Comparison of ENCODE assay signal across 8 cellular contexts in the genomic region with DNA sequence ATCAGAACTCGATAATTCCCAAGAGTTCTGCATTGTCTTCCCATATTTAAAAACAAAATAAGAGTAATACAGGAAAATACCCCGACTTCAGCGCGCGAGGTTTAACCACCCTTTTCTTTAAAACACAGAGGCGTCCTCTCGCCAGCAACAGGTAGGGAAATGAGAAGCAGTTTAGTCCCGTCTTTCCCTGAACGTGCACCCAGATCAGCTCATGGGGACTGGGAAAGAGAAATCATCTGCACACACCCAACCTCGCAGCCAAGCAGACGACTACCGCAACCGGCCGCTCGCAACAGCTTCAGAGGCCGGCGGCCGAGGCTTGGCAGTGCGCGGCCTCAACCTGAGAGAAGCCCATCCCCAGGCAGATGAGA. TPM values are rescaled to one million over a fixed set of nuclear protein-coding genes. Genes with fewer than 3 reads are reported as not detected.
A peak's percentile ranks its signal among the peaks of the same experiment; 100 is the strongest.
DNase-seq lines count a peak whose midpoint lies in the region; ATAC-seq, FAIRE-seq and TF ChIP-seq lines count a peak whose summit lies in the region.

No MANE protein-coding gene starts in this region.

- no peak for ATAC-seq in natural killer cell treated with Interleukin-12 subunit alpha and Interleukin-12 subunit beta and Interleukin-15 and Interleukin-18, amount 100 ng/mL, for 72 hours
- ATAC-seq in HG03520 (IDR thresholded peaks at IDR 0.05; ENCODE audit: unreplicated experiment) (no peak), GM19463 (IDR thresholded peaks at IDR 0.05; ENCODE audit: unreplicated experiment) (no peak)

- peak overlapping the region; percentile 98 for H3K4me3 ChIP-seq in ectodermal cell (ENCODE audit: insufficient read depth, low read depth, low read length)

- H3K36me3 ChIP-seq in ectodermal cell (ENCODE audit: control insufficient read depth, insufficient read depth, low read length), result no peaks in the 10 kb centered on the region

- WGBS in ectodermal cell, 2 experiments, result 0% methylated on average over 19 of the region's 20 CpGs

- no peaks in the 10 kb centered on the region for H3K9me3 Mint-ChIP-seq in natural killer cell treated with Interleukin-12 subunit alpha and Interleukin-12 subunit beta and Interleukin-15 and Interleukin-18, amount 100 ng/mL, for 72 hours

- peak overlapping the region; percentile 93 to 98 for H3K27ac Mint-ChIP-seq in natural killer cell treated with Interleukin-12 subunit alpha and Interleukin-12 subunit beta and Interleukin-15 and Interleukin-18, amount 100 ng/mL, for 72 hours

- no peaks in the 10 kb centered on the region for H3K9me3 ChIP-seq in ectodermal cell (ENCODE audit: control insufficient read depth, low read length)

- peaks cover 26 to 31% of the 10 kb centered on the region in 2 donors for H3K4me1 Mint-ChIP-seq in natural killer cell treated with Interleukin-12 subunit alpha and Interleukin-12 subunit beta and Interleukin-15 and Interleukin-18, amount 100 ng/mL, for 72 hours (ENCODE audit: low read depth in 2 of 2)

- H3K36me3 Mint-ChIP-seq in natural killer cell treated with Interleukin-12 subunit alpha and Interleukin-12 subunit beta and Interleukin-15 and Interleukin-18, amount 100 ng/mL, for 72 hours, result peaks cover 7% of the 10 kb centered on the region

- FAIRE-seq in GM12892 (lab: Jason Lieb, UNC), result peak; percentile 17

- H3K27me3 ChIP-seq in ectodermal cell (ENCODE audit: control insufficient read depth, insufficient read depth, low read length, poor library complexity, severe bottlenecking), result no peaks in the 10 kb centered on the region

- DNase-seq in GM12892 (ENCODE audit: insufficient read length) (no peak), NOMO-1 (lab: John Stamatoyannopoulos, UW; ENCODE audit: unreplicated experiment in 2 of 2) (peak; percentile 42 to 47), NCI-H524 treated with DMSO at 0.1 percent for 48 hours (lab: John Stamatoyannopoulos, UW) (no peak), NCI-H187 (lab: John Stamatoyannopoulos, UW) (no peak)
- DNase-seq in natural killer cell treated with Interleukin-12 subunit alpha and Interleukin-12 subunit beta and Interleukin-15 and Interleukin-18, amount 100 ng/mL, for 72 hours (ENCODE audit: low spot score), result no peak

- H3K27ac ChIP-seq in ectodermal cell (ENCODE audit: insufficient read depth, low read depth, low read length, poor library complexity, severe bottlenecking), result peak overlapping the region; percentile 97

- peak overlapping the region; percentile 96 for H3K4me3 Mint-ChIP-seq in natural killer cell treated with Interleukin-12 subunit alpha and Interleukin-12 subunit beta and Interleukin-15 and Interleukin-18, amount 100 ng/mL, for 72 hours

- H3K27me3 Mint-ChIP-seq in natural killer cell treated with Interleukin-12 subunit alpha and Interleukin-12 subunit beta and Interleukin-15 and Interleukin-18, amount 100 ng/mL, for 72 hours, result no peaks in the 10 kb centered on the region

- peaks cover 7% of the 10 kb centered on the region for H3K4me1 ChIP-seq in ectodermal cell (ENCODE audit: control insufficient read depth, insufficient read depth, low read length)

- no peak for TF ChIP-seq POLR2A in GM12892 (IDR thresholded peaks at IDR 0.05; ENCODE audit: low read depth, low read length)

RNA-seq across cellular contexts. Expression of a gene that starts 0.7 kb away (rescaled TPM):
- 32.3 TPM for polyA plus RNA-seq in GM12892 (2012; ENCODE audit: missing spikeins)
- 41.3 TPM for polyA plus RNA-seq in ectodermal cell (2013, experiment 1 of 4)
- 40.2 TPM for polyA plus RNA-seq in ectodermal cell (2013, experiment 2 of 4)
- 24.7 TPM for polyA plus RNA-seq in ectodermal cell (2013, experiment 3 of 4)
- 30.5 TPM for polyA plus RNA-seq in ectodermal cell (2013, experiment 4 of 4)
- total RNA-seq in natural killer cell treated with Interleukin-12 subunit alpha and Interleukin-12 subunit beta and Interleukin-15 and Interleukin-18, amount 100 ng/mL, for 72 hours, result 10 to 100 TPM; 61.2 to 80.4 TPM

RNA-seq across cellular contexts. Expression of a gene that starts 34.9 kb away (rescaled TPM):
- polyA plus RNA-seq in GM12892 (2012; ENCODE audit: missing spikeins), result 0.08 TPM
- polyA plus RNA-seq in ectodermal cell (2013, experiment 1 of 4), result not detected
- polyA plus RNA-seq in ectodermal cell (2013, experiment 2 of 4), result 0.04 TPM
- polyA plus RNA-seq in ectodermal cell (2013, experiment 3 of 4), result not detected
- not detected for polyA plus RNA-seq in ectodermal cell (2013, experiment 4 of 4)
- under 1 TPM in 1 of 2 donors, not detected in 1; 0.05 TPM for total RNA-seq in natural killer cell treated with Interleukin-12 subunit alpha and Interleukin-12 subunit beta and Interleukin-15 and Interleukin-18, amount 100 ng/mL, for 72 hours

Comparison
In these comparisons a context has a peak if more than half of its experiments do, and no peak if none do; other contexts are left out.
1. DNase-seq: peak in NOMO-1 (2 of 2); none in GM12892 (single experiment), natural killer cell treated with Interleukin-12 subunit alpha and Interleukin-12 subunit beta and Interleukin-15 and Interleukin-18, amount 100 ng/mL, for 72 hours (single experiment), NCI-H524 treated with DMSO at 0.1 percent for 48 hours (single experiment) and NCI-H187 (0 of 2).